ENCODE assay signal across 13 cellular contexts in the genomic region with DNA sequence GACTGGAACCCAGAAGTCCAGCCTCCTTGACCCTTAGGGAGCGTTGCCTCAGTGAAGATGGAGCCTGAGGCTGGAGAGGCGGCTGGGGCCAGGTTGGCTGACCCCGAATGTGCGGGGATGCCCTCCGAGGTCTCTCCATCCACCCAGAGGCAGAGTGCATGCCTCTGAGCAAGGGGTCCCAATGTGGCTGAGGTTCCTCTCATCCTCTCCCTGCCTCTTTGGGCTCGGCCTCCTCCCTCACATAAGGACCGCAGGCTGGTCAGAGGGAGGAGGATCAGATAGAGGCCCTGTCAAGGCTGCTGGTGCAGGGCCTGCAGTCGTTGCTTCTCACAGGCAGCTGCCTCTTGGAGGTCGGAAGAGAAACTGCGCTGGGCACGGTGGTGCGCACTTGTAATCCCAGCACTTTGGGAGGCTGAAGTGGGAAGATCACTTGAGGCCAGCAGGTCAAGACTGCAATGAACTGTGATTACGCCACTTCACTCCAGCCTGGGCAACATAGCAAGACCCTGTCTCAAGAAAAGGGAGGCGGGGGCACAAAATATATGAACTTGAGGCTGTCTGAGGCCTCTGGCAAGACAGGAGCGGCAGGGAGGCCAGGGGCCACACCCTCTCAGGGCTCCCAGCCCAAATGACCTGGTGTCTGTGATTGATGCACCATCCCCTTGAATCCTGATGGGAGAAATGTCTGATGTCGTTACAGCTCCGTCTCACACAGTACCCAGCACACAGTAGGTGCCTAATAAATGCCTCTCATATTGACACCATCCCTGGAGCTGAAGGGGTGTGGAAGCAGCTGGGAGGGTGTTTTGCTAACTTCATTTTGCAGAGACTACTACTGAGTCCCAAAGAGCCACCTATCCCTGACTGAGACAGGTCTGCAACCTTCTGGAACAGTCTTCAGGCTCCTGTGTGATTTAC.
DNase-seq lines count a peak whose midpoint lies in the region; ATAC-seq, FAIRE-seq and TF ChIP-seq lines count a peak whose summit lies in the region.
"Had no signal": no experiment of that assay in that cellular context is flagged by ENCODE, and none has a peak within 500 bp of the region (broad histone marks: within the 10 kb centered on the region; RNA-seq: fewer than 3 reads in every experiment).

No MANE protein-coding gene starts in this region.

- H3K27ac Mint-ChIP-seq in activated CD4-positive, alpha-beta T cell treated with anti-CD3 and anti-CD28 coated beads for 36 hours = no peak overlapping the region
- H3K27ac Mint-ChIP-seq in activated CD4-positive, alpha-beta T cell treated with anti-CD3 and anti-CD28 coated beads, Interleukin-2, amount 10 ng/mL, durations not matched to agents 7 days and 5 days = no peak overlapping the region
- H3K27ac Mint-ChIP-seq: CD4-positive, CD25-positive, alpha-beta regulatory T cell had no signal

- POLR2A ChIA-PET in activated CD4-positive, alpha-beta T cell treated with anti-CD3 and anti-CD28 coated beads for 36 hours (lab: Charles Lee) = interaction anchor here (0.8 kb wide), 1 partner anchor 65 kb away, joined by 3 read pairs; no protein-coding TSS in a partner anchor
- POLR2A ChIA-PET in activated CD4-positive, alpha-beta T cell treated with anti-CD3 and anti-CD28 coated beads, Interleukin-2, amount 10 ng/mL, durations not matched to agents 7 days and 5 days (lab: Charles Lee) = no interaction called here
- POLR2A ChIA-PET in GM12878 (lab: Charles Lee) (no interaction called here), OCI-LY7 (lab: Charles Lee) (no interaction called here)

- peak; percentile 2 for DNase-seq in activated CD4-positive, alpha-beta T cell treated with anti-CD3 and anti-CD28 coated beads for 36 hours
- no peak for DNase-seq in activated CD4-positive, alpha-beta T cell treated with anti-CD3 and anti-CD28 coated beads, Interleukin-2, amount 10 ng/mL, durations not matched to agents 7 days and 5 days
- DNase-seq in GM12878 (ENCODE audit: low read depth, low spot score) = no peak
- peak; percentile 22 to 41 for DNase-seq in left lung
- peak; percentile 49 for DNase-seq in spleen
- DNase-seq in stimulated activated CD8-positive, alpha-beta memory T cell treated with anti-CD3 and anti-CD28 coated beads, Interleukin-4, amount 100 ng/mL, for 48 hours = no peak
- no peak for DNase-seq in OCI-LY7 (ENCODE audit: low spot score)
- DNase-seq: NCI-H510A treated with DMSO at 0.1 percent for 48 hours had no signal

- H3K27ac ChIP-seq in GM12878 (ENCODE audit: control insufficient read depth, insufficient read depth) (no peak overlapping the region), left lung (no peak overlapping the region), spleen (no peak overlapping the region), OCI-LY7 (ENCODE audit: low read depth, low read length, poor library complexity, severe bottlenecking) (no peak overlapping the region)
- H3K27ac ChIP-seq: 22Rv1, psoas muscle had no signal

- intact Hi-C loops in activated CD4-positive, alpha-beta T cell treated with anti-CD3 and anti-CD28 coated beads for 36 hours (cut with DNase I, micrococcal nuclease) = loop anchor here (1.0 to 2.0 kb wide), 3 partner anchors 217 to 325 kb away; no protein-coding TSS in a partner anchor
- intact Hi-C loops in GM12878 (cut with micrococcal nuclease; ENCODE audit: unreplicated experiment) (loop anchor here (10.0 kb wide), 1 partner anchor 322 kb away; no protein-coding TSS in a partner anchor), left lung (cut with DNase I) (no loop called here), spleen (cut with DNase I; ENCODE audit: low total_unique reads) (no loop called here), OCI-LY7 (cut with micrococcal nuclease; ENCODE audit: unreplicated experiment) (loop anchor here (1.0 to 10.0 kb wide), 2 partner anchors 90 to 148 kb away; no protein-coding TSS in a partner anchor)

- H3K9me3 Mint-ChIP-seq in activated CD4-positive, alpha-beta T cell treated with anti-CD3 and anti-CD28 coated beads for 36 hours (ENCODE audit: low read depth) = no peaks in the 10 kb centered on the region
- no peaks in the 10 kb centered on the region for H3K9me3 Mint-ChIP-seq in activated CD4-positive, alpha-beta T cell treated with anti-CD3 and anti-CD28 coated beads, Interleukin-2, amount 10 ng/mL, durations not matched to agents 7 days and 5 days
- H3K9me3 Mint-ChIP-seq: CD4-positive, CD25-positive, alpha-beta regulatory T cell had no signal

- no peaks in the 10 kb centered on the region for H3K9me2 ChIP-seq in OCI-LY7 (ENCODE audit: insufficient read depth, low read length)

- H3K36me3 Mint-ChIP-seq in activated CD4-positive, alpha-beta T cell treated with anti-CD3 and anti-CD28 coated beads for 36 hours (ENCODE audit: low read depth) = no peaks in the 10 kb centered on the region
- no peaks in the 10 kb centered on the region for H3K36me3 Mint-ChIP-seq in activated CD4-positive, alpha-beta T cell treated with anti-CD3 and anti-CD28 coated beads, Interleukin-2, amount 10 ng/mL, durations not matched to agents 7 days and 5 days (ENCODE audit: low read depth)
- H3K36me3 Mint-ChIP-seq: CD4-positive, CD25-positive, alpha-beta regulatory T cell had no signal

- BruUV-seq in GM12878 (replicated peaks; lab: Mats Ljungman, UMichigan) (no TSS peak), OCI-LY7 (replicated peaks; lab: Mats Ljungman, UMichigan) (no TSS peak)

- RAD21 ChIA-PET in GM12878 (lab: Charles Lee; ENCODE audit: unreplicated experiment) = no interaction called here

- 42% methylated on average over 17 of the region's 17 CpGs for WGBS in GM12878 (ENCODE audit: insufficient coverage, insufficient replicate concordance, low lambda C conversion rate, missing lambda C conversion rate)
- WGBS in spleen, 5 donors = 88 to 93% (median 91%) methylated on average over 13 to 17 of the region's 17 CpGs

- TF ChIP-seq CTCF in GM12878 (IDR thresholded peaks at IDR 0.05 in 2 of 3, conservative IDR thresholded peaks at IDR 0.05 in 1 of 3; ENCODE audit: control insufficient read depth in 2 of 3, extremely low read depth in 1 of 3, insufficient read depth in 1 of 3, low read depth in 3 of 3, low read length in 3 of 3) (no peak), left lung (IDR thresholded peaks at IDR 0.05) (no peak), spleen (IDR thresholded peaks at IDR 0.05 in 8 of 11, conservative IDR thresholded peaks at IDR 0.05 in 3 of 11) (no peak), OCI-LY7 (conservative IDR thresholded peaks at IDR 0.05; ENCODE audit: low read length) (no peak)

- in situ Hi-C loops in GM12878 (cut with MboI) = no loop called here

- H3K27me3 ChIP-seq in GM12878 (replicated peaks in 1 of 2; ENCODE audit: control insufficient read depth in 2 of 2, insufficient read depth in 2 of 2, low read length in 1 of 2) = peaks cover 0 to 6% of the 10 kb centered on the region in 2 experiments; a peak in 2 of 4 replicates
- peaks cover 0 to 8% of the 10 kb centered on the region in 2 donors for H3K27me3 ChIP-seq in left lung
- H3K27me3 ChIP-seq in spleen (replicated peaks in 1 of 7) = peaks cover 0 to 3% (median 0%) of the 10 kb centered on the region in 7 donors

- CTCF ChIA-PET in activated CD4-positive, alpha-beta T cell treated with anti-CD3 and anti-CD28 coated beads for 36 hours (lab: Charles Lee) = interaction anchor here (0.6 to 2.7 kb wide), 3 partner anchors 223 to 328 kb away, joined by 3 to 9 read pairs (median 3); no protein-coding TSS in a partner anchor
- CTCF ChIA-PET in activated CD4-positive, alpha-beta T cell treated with anti-CD3 and anti-CD28 coated beads, Interleukin-2, amount 10 ng/mL, durations not matched to agents 7 days and 5 days (lab: Charles Lee) = interaction anchor here (0.7 kb wide), 1 partner anchor 619 kb away, joined by 3 read pairs; no protein-coding TSS in a partner anchor
- CTCF ChIA-PET in GM12878 (lab: Yijun Ruan, JAX) (interaction anchor here (1.0 to 1.4 kb wide), 4 partner anchors 13 to 396 kb away, joined by 3 to 5 read pairs (median 4); no protein-coding TSS in a partner anchor), OCI-LY7 (lab: Charles Lee; ENCODE audit: unreplicated experiment) (interaction anchor here (0.5 to 1.9 kb wide), 3 partner anchors 23 to 654 kb away, joined by 4 to 5 read pairs (median 4); no protein-coding TSS in a partner anchor)

- H3K9ac ChIP-seq in GM12878 (ENCODE audit: control insufficient read depth, insufficient read depth, low read length) = no peak overlapping the region

- H3K4me3 ChIP-seq in GM12878 (no peak overlapping the region), left lung (no peak overlapping the region), spleen (no peak overlapping the region), OCI-LY7 (ENCODE audit: low read depth, low read length, poor library complexity, severe bottlenecking) (no peak overlapping the region)
- H3K4me3 ChIP-seq: psoas muscle had no signal

- TF ChIP-seq EP300 in GM12878 (IDR thresholded peaks at IDR 0.05; ENCODE audit: borderline replicate concordance in 1 of 2, control insufficient read depth in 1 of 2, low read depth in 2 of 2, low read length in 2 of 2) = no peak

- H4K20me1 ChIP-seq in GM12878 (ENCODE audit: control insufficient read depth, insufficient read depth) (no peaks in the 10 kb centered on the region), OCI-LY7 (ENCODE audit: insufficient read depth, low read length) (no peaks in the 10 kb centered on the region)

- H3K79me2 ChIP-seq in GM12878 (ENCODE audit: control insufficient read depth, insufficient read depth, low read length) = no peaks in the 10 kb centered on the region
- no peaks in the 10 kb centered on the region for H3K79me2 ChIP-seq in OCI-LY7 (ENCODE audit: insufficient read depth, low read depth, low read length)

- H3K36me3 ChIP-seq in GM12878 (ENCODE audit: control insufficient read depth in 2 of 2, insufficient read depth in 2 of 2, low read length in 1 of 2) (no peaks in the 10 kb centered on the region), left lung (no peaks in the 10 kb centered on the region), spleen (no peaks in the 10 kb centered on the region), OCI-LY7 (ENCODE audit: insufficient read depth, low read length) (no peaks in the 10 kb centered on the region)

- no peaks in the 10 kb centered on the region for H3K27me3 Mint-ChIP-seq in activated CD4-positive, alpha-beta T cell treated with anti-CD3 and anti-CD28 coated beads for 36 hours
- no peaks in the 10 kb centered on the region for H3K27me3 Mint-ChIP-seq in activated CD4-positive, alpha-beta T cell treated with anti-CD3 and anti-CD28 coated beads, Interleukin-2, amount 10 ng/mL, durations not matched to agents 7 days and 5 days

- peaks cover 5% of the 10 kb centered on the region for H3K4me1 ChIP-seq in GM12878 (ENCODE audit: control insufficient read depth, insufficient read depth, low read length)
- peaks cover 13 to 33% of the 10 kb centered on the region in 2 donors for H3K4me1 ChIP-seq in left lung
- H3K4me1 ChIP-seq in spleen = peaks cover 10 to 48% (median 32%) of the 10 kb centered on the region in 6 donors
- H3K4me1 ChIP-seq in OCI-LY7 (ENCODE audit: insufficient read depth, low read length, poor library complexity, severe bottlenecking) = peaks cover 13% of the 10 kb centered on the region

- TF ChIP-seq RAD21 in GM12878 (IDR thresholded peaks at IDR 0.05; ENCODE audit: insufficient read depth, low read depth, low read length) = no peak

- no peak for ATAC-seq in activated CD4-positive, alpha-beta T cell treated with anti-CD3 and anti-CD28 coated beads for 36 hours
- ATAC-seq in GM12878 (peak; percentile 4; the same call in 2 of the 3 replicates), left lung (no peak), GM18873 (IDR thresholded peaks at IDR 0.05; ENCODE audit: low FRiP score, unreplicated experiment) (no peak)

- H3K4me2 ChIP-seq in GM12878 (ENCODE audit: control insufficient read depth, insufficient read depth) = no peak overlapping the region
- no peak overlapping the region for H3K4me2 ChIP-seq in OCI-LY7 (ENCODE audit: low read length)

- SMC1A ChIA-PET in GM12878 (lab: Charles Lee; ENCODE audit: uncharacterized antibody, unreplicated experiment) = no interaction called here

- no peaks in the 10 kb centered on the region for H3K4me1 Mint-ChIP-seq in activated CD4-positive, alpha-beta T cell treated with anti-CD3 and anti-CD28 coated beads for 36 hours
- H3K4me1 Mint-ChIP-seq in activated CD4-positive, alpha-beta T cell treated with anti-CD3 and anti-CD28 coated beads, Interleukin-2, amount 10 ng/mL, durations not matched to agents 7 days and 5 days = no peaks in the 10 kb centered on the region
- H3K4me1 Mint-ChIP-seq: CD4-positive, CD25-positive, alpha-beta regulatory T cell had no signal

- no peak for TF ChIP-seq POLR2A in GM12878 (IDR thresholded peaks at IDR 0.05; ENCODE audit: low read depth, low read length)
- no peak for TF ChIP-seq POLR2A in spleen (IDR thresholded peaks at IDR 0.05)

- no peak overlapping the region for H3K4me3 Mint-ChIP-seq in activated CD4-positive, alpha-beta T cell treated with anti-CD3 and anti-CD28 coated beads for 36 hours
- H3K4me3 Mint-ChIP-seq in activated CD4-positive, alpha-beta T cell treated with anti-CD3 and anti-CD28 coated beads, Interleukin-2, amount 10 ng/mL, durations not matched to agents 7 days and 5 days = no peak overlapping the region
- H3K4me3 Mint-ChIP-seq: CD4-positive, CD25-positive, alpha-beta regulatory T cell had no signal

- H3K9me3 ChIP-seq in GM12878 (replicated peaks; ENCODE audit: control insufficient read depth, insufficient read depth, low read length) = no peaks in the 10 kb centered on the region
- H3K9me3 ChIP-seq in left lung = no peaks in the 10 kb centered on the region
- no peaks in the 10 kb centered on the region for H3K9me3 ChIP-seq in spleen
- no peaks in the 10 kb centered on the region for H3K9me3 ChIP-seq in OCI-LY7 (ENCODE audit: low read length)
- H3K9me3 ChIP-seq: psoas muscle had no signal

- FAIRE-seq in GM12878 (lab: Jason Lieb, UNC) = no peak
- FAIRE-seq: keratinocyte had no signal

- H2AFZ ChIP-seq in GM12878 (ENCODE audit: control insufficient read depth, low read depth, low read length) = no peak overlapping the region
- no peak overlapping the region for H2AFZ ChIP-seq in OCI-LY7 (ENCODE audit: low read length)

Comparison
In these comparisons a context has a peak if more than half of its experiments do, and no peak if none do; other contexts are left out.
1. DNase-seq: peak in activated CD4-positive, alpha-beta T cell treated with anti-CD3 and anti-CD28 coated beads for 36 hours (single experiment), left lung (2 of 2) and spleen (single experiment); none in activated CD4-positive, alpha-beta T cell treated with anti-CD3 and anti-CD28 coated beads, Interleukin-2, amount 10 ng/mL, durations not matched to agents 7 days and 5 days (single experiment), GM12878 (single experiment), stimulated activated CD8-positive, alpha-beta memory T cell treated with anti-CD3 and anti-CD28 coated beads, Interleukin-4, amount 100 ng/mL, for 48 hours (single experiment) and OCI-LY7 (single experiment).
2. intact Hi-C loops: an anchor here in activated CD4-positive, alpha-beta T cell treated with anti-CD3 and anti-CD28 coated beads for 36 hours (1.0 to 2.0 kb wide), GM12878 (10.0 kb wide) and OCI-LY7 (1.0 to 10.0 kb wide); none called in left lung and spleen.